1 cellular context compared by ENCODE assay signal in the genomic region with DNA sequence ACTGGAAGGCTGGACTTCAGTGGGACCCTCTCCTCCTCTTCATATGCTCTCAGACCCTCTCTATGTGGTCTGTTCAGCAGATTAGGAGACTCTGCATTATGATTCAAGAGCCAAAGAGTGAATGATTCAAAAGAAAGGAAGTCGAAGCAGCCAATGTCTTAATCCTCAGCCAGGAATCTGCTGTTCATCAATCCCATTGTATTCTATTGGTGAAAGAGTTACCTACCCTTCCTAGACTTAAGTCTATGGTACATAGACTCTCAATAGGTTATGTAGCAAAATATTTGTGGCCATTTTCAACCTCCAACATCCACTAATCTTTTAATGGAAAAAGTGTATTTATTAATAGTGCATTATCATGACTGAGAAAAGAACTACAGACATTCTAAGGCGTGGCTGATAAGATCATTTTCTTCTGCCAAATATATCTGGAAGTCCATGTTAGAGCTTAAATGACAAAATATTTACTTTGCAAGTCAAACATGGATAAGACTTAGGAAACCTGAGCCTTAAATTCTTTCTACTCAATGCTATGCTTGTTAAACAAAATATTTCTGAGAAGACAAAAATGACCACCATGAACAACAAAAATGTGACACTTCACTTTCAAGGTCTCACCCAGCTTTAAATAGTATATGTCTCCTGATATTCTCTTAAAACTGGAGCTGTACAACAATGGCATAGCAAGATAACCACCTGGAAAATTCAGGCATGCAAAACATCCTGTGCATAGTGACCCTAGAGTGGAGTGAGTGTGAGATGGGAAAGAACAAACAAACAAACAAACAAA.
TF ChIP-seq lines count a peak whose summit lies in the region.

No MANE protein-coding gene starts in this region.

TF ChIP-seq in HepG2, 621 proteins besides CTCF, POLR2A, EP300 and RAD21 (continued from another document):
- TF ChIP-seq, protein P1, sequence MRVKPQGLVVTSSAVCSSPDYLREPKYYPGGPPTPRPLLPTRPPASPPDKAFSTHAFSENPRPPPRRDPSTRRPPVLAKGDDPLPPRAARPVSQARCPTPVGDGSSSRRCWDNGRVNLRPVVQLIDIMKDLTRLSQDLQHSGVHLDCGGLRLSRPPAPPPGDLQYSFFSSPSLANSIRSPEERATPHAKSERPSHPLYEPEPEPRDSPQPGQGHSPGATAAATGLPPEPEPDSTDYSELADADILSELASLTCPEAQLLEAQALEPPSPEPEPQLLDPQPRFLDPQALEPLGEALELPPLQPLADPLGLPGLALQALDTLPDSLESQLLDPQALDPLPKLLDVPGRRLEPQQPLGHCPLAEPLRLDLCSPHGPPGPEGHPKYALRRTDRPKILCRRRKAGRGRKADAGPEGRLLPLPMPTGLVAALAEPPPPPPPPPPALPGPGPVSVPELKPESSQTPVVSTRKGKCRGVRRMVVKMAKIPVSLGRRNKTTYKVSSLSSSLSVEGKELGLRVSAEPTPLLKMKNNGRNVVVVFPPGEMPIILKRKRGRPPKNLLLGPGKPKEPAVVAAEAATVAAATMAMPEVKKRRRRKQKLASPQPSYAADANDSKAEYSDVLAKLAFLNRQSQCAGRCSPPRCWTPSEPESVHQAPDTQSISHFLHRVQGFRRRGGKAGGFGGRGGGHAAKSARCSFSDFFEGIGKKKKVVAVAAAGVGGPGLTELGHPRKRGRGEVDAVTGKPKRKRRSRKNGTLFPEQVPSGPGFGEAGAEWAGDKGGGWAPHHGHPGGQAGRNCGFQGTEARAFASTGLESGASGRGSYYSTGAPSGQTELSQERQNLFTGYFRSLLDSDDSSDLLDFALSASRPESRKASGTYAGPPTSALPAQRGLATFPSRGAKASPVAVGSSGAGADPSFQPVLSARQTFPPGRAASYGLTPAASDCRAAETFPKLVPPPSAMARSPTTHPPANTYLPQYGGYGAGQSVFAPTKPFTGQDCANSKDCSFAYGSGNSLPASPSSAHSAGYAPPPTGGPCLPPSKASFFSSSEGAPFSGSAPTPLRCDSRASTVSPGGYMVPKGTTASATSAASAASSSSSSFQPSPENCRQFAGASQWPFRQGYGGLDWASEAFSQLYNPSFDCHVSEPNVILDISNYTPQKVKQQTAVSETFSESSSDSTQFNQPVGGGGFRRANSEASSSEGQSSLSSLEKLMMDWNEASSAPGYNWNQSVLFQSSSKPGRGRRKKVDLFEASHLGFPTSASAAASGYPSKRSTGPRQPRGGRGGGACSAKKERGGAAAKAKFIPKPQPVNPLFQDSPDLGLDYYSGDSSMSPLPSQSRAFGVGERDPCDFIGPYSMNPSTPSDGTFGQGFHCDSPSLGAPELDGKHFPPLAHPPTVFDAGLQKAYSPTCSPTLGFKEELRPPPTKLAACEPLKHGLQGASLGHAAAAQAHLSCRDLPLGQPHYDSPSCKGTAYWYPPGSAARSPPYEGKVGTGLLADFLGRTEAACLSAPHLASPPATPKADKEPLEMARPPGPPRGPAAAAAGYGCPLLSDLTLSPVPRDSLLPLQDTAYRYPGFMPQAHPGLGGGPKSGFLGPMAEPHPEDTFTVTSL (CRISPR knock-in tag; IDR thresholded peaks at IDR 0.05; ENCODE audit: borderline replicate concordance) = peak; percentile 59; the same call in 1 of the 2 replicates
- TF ChIP-seq SP1 (IDR thresholded peaks at IDR 0.05) = no peak
- no peak for TF ChIP-seq SP1 (CRISPR knock-in tag; IDR thresholded peaks at IDR 0.05)
- TF ChIP-seq GTF3A (CRISPR knock-in tag; conservative IDR thresholded peaks at IDR 0.05) = no peak
- no peak for TF ChIP-seq ZNF556 (CRISPR knock-in tag; IDR thresholded peaks at IDR 0.05; ENCODE audit: borderline replicate concordance)
- TF ChIP-seq, protein P2, sequence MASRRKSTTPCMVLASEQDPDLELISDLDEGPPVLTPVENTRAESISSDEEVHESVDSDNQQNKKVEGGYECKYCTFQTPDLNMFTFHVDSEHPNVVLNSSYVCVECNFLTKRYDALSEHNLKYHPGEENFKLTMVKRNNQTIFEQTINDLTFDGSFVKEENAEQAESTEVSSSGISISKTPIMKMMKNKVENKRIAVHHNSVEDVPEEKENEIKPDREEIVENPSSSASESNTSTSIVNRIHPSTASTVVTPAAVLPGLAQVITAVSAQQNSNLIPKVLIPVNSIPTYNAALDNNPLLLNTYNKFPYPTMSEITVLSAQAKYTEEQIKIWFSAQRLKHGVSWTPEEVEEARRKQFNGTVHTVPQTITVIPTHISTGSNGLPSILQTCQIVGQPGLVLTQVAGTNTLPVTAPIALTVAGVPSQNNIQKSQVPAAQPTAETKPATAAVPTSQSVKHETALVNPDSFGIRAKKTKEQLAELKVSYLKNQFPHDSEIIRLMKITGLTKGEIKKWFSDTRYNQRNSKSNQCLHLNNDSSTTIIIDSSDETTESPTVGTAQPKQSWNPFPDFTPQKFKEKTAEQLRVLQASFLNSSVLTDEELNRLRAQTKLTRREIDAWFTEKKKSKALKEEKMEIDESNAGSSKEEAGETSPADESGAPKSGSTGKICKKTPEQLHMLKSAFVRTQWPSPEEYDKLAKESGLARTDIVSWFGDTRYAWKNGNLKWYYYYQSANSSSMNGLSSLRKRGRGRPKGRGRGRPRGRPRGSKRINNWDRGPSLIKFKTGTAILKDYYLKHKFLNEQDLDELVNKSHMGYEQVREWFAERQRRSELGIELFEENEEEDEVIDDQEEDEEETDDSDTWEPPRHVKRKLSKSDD (CRISPR knock-in tag; IDR thresholded peaks at IDR 0.05; ENCODE audit: low read depth) = no peak
- TF ChIP-seq HOXD1 (CRISPR knock-in tag; IDR thresholded peaks at IDR 0.05) = no peak
- no peak for TF ChIP-seq SRY (CRISPR knock-in tag; IDR thresholded peaks at IDR 0.05)
- no peak for TF ChIP-seq ELF4 (CRISPR knock-in tag; IDR thresholded peaks at IDR 0.05; ENCODE audit: borderline replicate concordance)
- TF ChIP-seq, protein P3, sequence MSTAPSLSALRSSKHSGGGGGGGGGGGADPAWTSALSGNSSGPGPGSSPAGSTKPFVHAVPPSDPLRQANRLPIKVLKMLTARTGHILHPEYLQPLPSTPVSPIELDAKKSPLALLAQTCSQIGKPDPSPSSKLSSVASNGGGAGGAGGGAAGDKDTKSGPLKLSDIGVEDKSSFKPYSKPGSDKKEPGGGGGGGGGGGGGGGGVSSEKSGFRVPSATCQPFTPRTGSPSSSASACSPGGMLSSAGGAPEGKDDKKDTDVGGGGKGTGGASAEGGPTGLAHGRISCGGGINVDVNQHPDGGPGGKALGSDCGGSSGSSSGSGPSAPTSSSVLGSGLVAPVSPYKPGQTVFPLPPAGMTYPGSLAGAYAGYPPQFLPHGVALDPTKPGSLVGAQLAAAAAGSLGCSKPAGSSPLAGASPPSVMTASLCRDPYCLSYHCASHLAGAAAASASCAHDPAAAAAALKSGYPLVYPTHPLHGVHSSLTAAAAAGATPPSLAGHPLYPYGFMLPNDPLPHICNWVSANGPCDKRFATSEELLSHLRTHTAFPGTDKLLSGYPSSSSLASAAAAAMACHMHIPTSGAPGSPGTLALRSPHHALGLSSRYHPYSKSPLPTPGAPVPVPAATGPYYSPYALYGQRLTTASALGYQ (CRISPR knock-in tag; IDR thresholded peaks at IDR 0.05) = peak; percentile 44; the same call in 1 of the 2 replicates
- no peak for TF ChIP-seq ZNF7 (CRISPR knock-in tag; IDR thresholded peaks at IDR 0.05)
- no peak for TF ChIP-seq NFE2L1 (CRISPR knock-in tag; IDR thresholded peaks at IDR 0.05; ENCODE audit: borderline replicate concordance)
- peak; percentile 28; the same call in 1 of the 2 replicates for TF ChIP-seq NR2F6 (IDR thresholded peaks at IDR 0.05)
- no peak for TF ChIP-seq NR2F6 (CRISPR knock-in tag; IDR thresholded peaks at IDR 0.05)
- TF ChIP-seq, protein P4, sequence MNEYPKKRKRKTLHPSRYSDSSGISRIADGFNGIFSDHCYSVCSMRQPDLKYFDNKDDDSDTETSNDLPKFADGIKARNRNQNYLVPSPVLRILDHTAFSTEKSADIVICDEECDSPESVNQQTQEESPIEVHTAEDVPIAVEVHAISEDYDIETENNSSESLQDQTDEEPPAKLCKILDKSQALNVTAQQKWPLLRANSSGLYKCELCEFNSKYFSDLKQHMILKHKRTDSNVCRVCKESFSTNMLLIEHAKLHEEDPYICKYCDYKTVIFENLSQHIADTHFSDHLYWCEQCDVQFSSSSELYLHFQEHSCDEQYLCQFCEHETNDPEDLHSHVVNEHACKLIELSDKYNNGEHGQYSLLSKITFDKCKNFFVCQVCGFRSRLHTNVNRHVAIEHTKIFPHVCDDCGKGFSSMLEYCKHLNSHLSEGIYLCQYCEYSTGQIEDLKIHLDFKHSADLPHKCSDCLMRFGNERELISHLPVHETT (CRISPR knock-in tag; conservative IDR thresholded peaks at IDR 0.05) = no peak
- TF ChIP-seq ZNF468 (CRISPR knock-in tag; IDR thresholded peaks at IDR 0.05) = no peak
- no peak for TF ChIP-seq FOXC1 (CRISPR knock-in tag; IDR thresholded peaks at IDR 0.05; ENCODE audit: borderline replicate concordance)
- TF ChIP-seq SOX5 (CRISPR knock-in tag; IDR thresholded peaks at IDR 0.05; ENCODE audit: borderline replicate concordance) = peak; percentile 84
- no peak for TF ChIP-seq NONO (IDR thresholded peaks at IDR 0.05)
- TF ChIP-seq NONO (CRISPR knock-in tag; conservative IDR thresholded peaks at IDR 0.05) = no peak
- TF ChIP-seq, protein P5, sequence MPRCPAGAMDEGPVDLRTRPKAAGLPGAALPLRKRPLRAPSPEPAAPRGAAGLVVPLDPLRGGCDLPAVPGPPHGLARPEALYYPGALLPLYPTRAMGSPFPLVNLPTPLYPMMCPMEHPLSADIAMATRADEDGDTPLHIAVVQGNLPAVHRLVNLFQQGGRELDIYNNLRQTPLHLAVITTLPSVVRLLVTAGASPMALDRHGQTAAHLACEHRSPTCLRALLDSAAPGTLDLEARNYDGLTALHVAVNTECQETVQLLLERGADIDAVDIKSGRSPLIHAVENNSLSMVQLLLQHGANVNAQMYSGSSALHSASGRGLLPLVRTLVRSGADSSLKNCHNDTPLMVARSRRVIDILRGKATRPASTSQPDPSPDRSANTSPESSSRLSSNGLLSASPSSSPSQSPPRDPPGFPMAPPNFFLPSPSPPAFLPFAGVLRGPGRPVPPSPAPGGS (CRISPR knock-in tag; IDR thresholded peaks at IDR 0.05) = no peak
